In genomic region chr3:143165211-143165610, GRCh38 we compare ENCODE assay signal across 1 cellular context.
TF ChIP-seq lines count a peak whose summit lies in the region.

No MANE protein-coding gene starts in this region.

TF ChIP-seq in H1, 55 proteins besides CTCF, POLR2A, EP300 and RAD21 (continued from another document):
- TF ChIP-seq CHD7 (IDR thresholded peaks at IDR 0.05; ENCODE audit: insufficient replicate concordance, low read length), result no peak
- no peak for TF ChIP-seq CREB1 (IDR thresholded peaks at IDR 0.05)
- no peak for TF ChIP-seq ATF2 (IDR thresholded peaks at IDR 0.05; ENCODE audit: low read length)
- no peak for TF ChIP-seq YY1 (IDR thresholded peaks at IDR 0.05; ENCODE audit: low read depth, low read length)
- no peak for TF ChIP-seq SUZ12 (IDR thresholded peaks at IDR 0.05; ENCODE audit: low read length)
- TF ChIP-seq POLR2AphosphoS5 (IDR thresholded peaks at IDR 0.05; ENCODE audit: low read depth, low read length), result no peak
- TF ChIP-seq CBX5 (IDR thresholded peaks at IDR 0.05; ENCODE audit: low read depth, low read length), result no peak
- TF ChIP-seq TCF12 (IDR thresholded peaks at IDR 0.05; ENCODE audit: low read depth, low read length), result no peak
